ENCODE assay signal across 23 cellular contexts in the genomic region with DNA sequence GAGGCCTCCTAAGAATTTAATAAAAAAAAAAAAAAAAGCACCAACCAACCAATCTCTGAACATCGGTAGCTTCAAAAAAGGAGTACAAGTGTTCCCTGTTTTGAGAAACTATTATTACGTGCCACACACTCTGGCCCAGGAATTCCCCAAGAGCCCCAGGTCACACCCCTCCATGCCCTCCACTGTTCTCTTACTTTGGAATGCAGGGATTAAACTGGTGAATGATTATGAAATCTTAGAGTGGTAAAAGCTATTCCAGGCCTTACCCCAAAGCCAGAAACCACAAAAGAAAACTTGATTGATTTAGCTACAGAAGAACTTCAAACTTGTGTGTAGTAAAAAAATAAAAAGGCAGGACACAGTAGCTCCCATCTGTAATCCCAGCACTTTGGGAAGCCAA. TPM values are rescaled to one million over a fixed set of nuclear protein-coding genes. Genes with fewer than 3 reads are reported as not detected.
A peak's percentile ranks its signal among the peaks of the same experiment; 100 is the strongest.
DNase-seq lines count a peak whose midpoint lies in the region; ATAC-seq and TF ChIP-seq lines count a peak whose summit lies in the region.
"Had no signal": no experiment of that assay in that cellular context is flagged by ENCODE, and none has a peak within 500 bp of the region (broad histone marks: within the 10 kb centered on the region; RNA-seq: fewer than 3 reads in every experiment).

No MANE protein-coding gene starts in this region.

- ATAC-seq in effector memory CD8-positive, alpha-beta T cell (replicated peaks) = no peak
- ATAC-seq in GM18907 (IDR thresholded peaks at IDR 0.05; ENCODE audit: unreplicated experiment) = no peak
- ATAC-seq in HG02970 (IDR thresholded peaks at IDR 0.05; ENCODE audit: low FRiP score, unreplicated experiment) = no peak
- ATAC-seq: activated T-helper 17 cell treated with anti-CD3 and anti-CD28 coated beads, Interleukin-2, amount 50 U/mL, for 72 hours; left cardiac atrium; pancreas had no signal

- H3F3A ChIP-seq in GM23248 (ENCODE audit: insufficient read depth) = peaks cover 13% of the 10 kb centered on the region; the same call in 1 of the 2 replicates

- H3K9me3 Mint-ChIP-seq in type B pancreatic cell = no peaks in the 10 kb centered on the region
- H3K9me3 Mint-ChIP-seq in effector memory CD8-positive, alpha-beta T cell = no peaks in the 10 kb centered on the region
- H3K9me3 Mint-ChIP-seq: activated T-helper 17 cell treated with anti-CD3 and anti-CD28 coated beads, Interleukin-2, amount 50 U/mL, for 72 hours; central memory CD8-positive, alpha-beta T cell had no signal

- DNase-seq in GM23248 (peak; percentile 15), amniotic epithelial cell (ENCODE audit: low read depth) (peak; percentile 91), iris pigment epithelial cell (ENCODE audit: low read depth) (peak; percentile 22), type B pancreatic cell (ENCODE audit: extremely low spot score, unreplicated experiment) (no peak)
- no peak for DNase-seq in effector memory CD8-positive, alpha-beta T cell
- DNase-seq: effector CD4-positive, alpha-beta T cell; GF-D8; left cardiac atrium; NCI-H1436 treated with DMSO at 0.1 percent for 48 hours; NCI-H2171; stimulated activated CD4-positive, alpha-beta T cell treated with anti-CD3 and anti-CD28 coated beads, Interleukin-4, amount 100 ng/mL, for 1 hour; T1000 had no signal

- peak overlapping the region; percentile 34 for H3K4me3 Mint-ChIP-seq in type B pancreatic cell
- no peak overlapping the region for H3K4me3 Mint-ChIP-seq in effector memory CD8-positive, alpha-beta T cell

- H3K4me1 Mint-ChIP-seq in type B pancreatic cell (ENCODE audit: unreplicated experiment) = peaks cover 5% of the 10 kb centered on the region
- peaks cover 3 to 4% of the 10 kb centered on the region in 2 donors for H3K4me1 Mint-ChIP-seq in effector memory CD8-positive, alpha-beta T cell (ENCODE audit: low read depth in 2 of 2)
- H3K4me1 Mint-ChIP-seq: activated T-helper 17 cell treated with anti-CD3 and anti-CD28 coated beads, Interleukin-2, amount 50 U/mL, for 72 hours had no signal

- no peak overlapping the region for H3K27ac Mint-ChIP-seq in type B pancreatic cell
- H3K27ac Mint-ChIP-seq in effector memory CD8-positive, alpha-beta T cell = no peak overlapping the region
- H3K27ac Mint-ChIP-seq: activated T-helper 17 cell treated with anti-CD3 and anti-CD28 coated beads, Interleukin-2, amount 50 U/mL, for 72 hours had no signal

- no peak overlapping the region for H3K27ac ChIP-seq in GM23248
- H3K27ac ChIP-seq: BLaER1, SJSA1 had no signal

- no peaks in the 10 kb centered on the region for H3K27me3 Mint-ChIP-seq in type B pancreatic cell
- H3K27me3 Mint-ChIP-seq in effector memory CD8-positive, alpha-beta T cell = peaks cover 24 to 48% of the 10 kb centered on the region in 2 donors

- WGBS in GM23248 (ENCODE audit: low coverage in 1 of 2, low lambda C conversion rate in 2 of 2, missing lambda C conversion rate in 2 of 2), 2 experiments = 80 to 92% methylated on average over 2 of the region's 2 CpGs

- H3K4me2 ChIP-seq in GM23248 (ENCODE audit: unreplicated experiment) = no peak overlapping the region
- H3K4me2 ChIP-seq: BLaER1 had no signal

- H2AFZ ChIP-seq in GM23248 = no peak overlapping the region

- H4K20me1 ChIP-seq in GM23248 (ENCODE audit: insufficient read depth) = no peaks in the 10 kb centered on the region

- H3K36me3 Mint-ChIP-seq in type B pancreatic cell = no peaks in the 10 kb centered on the region
- no peaks in the 10 kb centered on the region for H3K36me3 Mint-ChIP-seq in effector memory CD8-positive, alpha-beta T cell (ENCODE audit: insufficient read depth)

- H3K9me3 ChIP-seq in GM23248 (ENCODE audit: low read depth) = no peaks in the 10 kb centered on the region
- H3K9me3 ChIP-seq: BLaER1, pancreas, SJSA1 had no signal

- TF ChIP-seq CTCF in type B pancreatic cell (conservative IDR thresholded peaks at IDR 0.05) = no peak

- H3K9ac ChIP-seq in GM23248 = no peak overlapping the region
- H3K9ac ChIP-seq: BLaER1 had no signal

- peaks cover 11% of the 10 kb centered on the region for H3K4me1 ChIP-seq in GM23248 (ENCODE audit: insufficient read depth)

- H3K79me2 ChIP-seq in GM23248 (ENCODE audit: insufficient read depth) = peaks cover 9% of the 10 kb centered on the region

- H3K4me3 ChIP-seq in GM23248 = no peak overlapping the region
- H3K4me3 ChIP-seq: BLaER1, pancreas, SJSA1 had no signal

- no peaks in the 10 kb centered on the region for H3K36me3 ChIP-seq in GM23248 (ENCODE audit: low read depth)
- H3K36me3 ChIP-seq: BLaER1, pancreas had no signal

- H3K9me2 ChIP-seq in GM23248 (ENCODE audit: insufficient read depth) = no peaks in the 10 kb centered on the region

- no peaks in the 10 kb centered on the region for H3K27me3 ChIP-seq in GM23248 (replicated peaks; ENCODE audit: insufficient read depth)
- H3K27me3 ChIP-seq: pancreas, SJSA1 had no signal

- in situ Hi-C loops in GM23248 (cut with MboI) = no loop called here

RNA-seq across cellular contexts. Expression of a gene that starts 2.6 kb away (rescaled TPM):
- total RNA-seq in GM23248 (2014; rRNA removed; shearing (Covaris generic)) = 13.4 and 19.2 TPM in 2 replicates
- 2.2 and 3.4 TPM in 2 replicates for polyA plus RNA-seq in GM23248 (2016; fragmentation: Nextera tagmentation; extraction: Ambion mirVana)
- 22.7 and 24.2 TPM in 2 replicates for total RNA-seq in type B pancreatic cell (ENCODE audit: low replicate concordance)

RNA-seq across cellular contexts. Expression of a gene that starts 23.5 kb away (rescaled TPM):
- 32.2 and 45.3 TPM in 2 replicates for total RNA-seq in GM23248 (2014; rRNA removed; shearing (Covaris generic))
- 51.7 and 55.3 TPM in 2 replicates for polyA plus RNA-seq in GM23248 (2016; fragmentation: Nextera tagmentation; extraction: Ambion mirVana)
- 50.0 and 55.2 TPM in 2 replicates for total RNA-seq in type B pancreatic cell (ENCODE audit: low replicate concordance)

RNA-seq across cellular contexts. Expression of a gene that starts 44.3 kb away (rescaled TPM):
- not detected in 2 replicates for total RNA-seq in GM23248 (2014; rRNA removed; shearing (Covaris generic))
- polyA plus RNA-seq in GM23248 (2016; fragmentation: Nextera tagmentation; extraction: Ambion mirVana) = not detected in 2 replicates
- total RNA-seq in type B pancreatic cell (ENCODE audit: low replicate concordance) = not detected in 2 replicates
- total RNA-seq: activated T-helper 17 cell treated with anti-CD3 and anti-CD28 coated beads, Interleukin-2, amount 50 U/mL, for 72 hours; M059J; mucosa of gallbladder; pancreas; SJSA1; skeletal muscle tissue; subcutaneous adipose tissue had no signal
- polyA plus RNA-seq: pancreas had no signal

Comparison
In these comparisons a context has a peak if more than half of its experiments do, and no peak if none do; other contexts are left out.
1. DNase-seq: peak in GM23248 (single experiment), amniotic epithelial cell (single experiment) and iris pigment epithelial cell (single experiment); none in type B pancreatic cell (single experiment) and effector memory CD8-positive, alpha-beta T cell (0 of 3).